ENCODE assay signal across 17 cellular contexts in the genomic region with DNA sequence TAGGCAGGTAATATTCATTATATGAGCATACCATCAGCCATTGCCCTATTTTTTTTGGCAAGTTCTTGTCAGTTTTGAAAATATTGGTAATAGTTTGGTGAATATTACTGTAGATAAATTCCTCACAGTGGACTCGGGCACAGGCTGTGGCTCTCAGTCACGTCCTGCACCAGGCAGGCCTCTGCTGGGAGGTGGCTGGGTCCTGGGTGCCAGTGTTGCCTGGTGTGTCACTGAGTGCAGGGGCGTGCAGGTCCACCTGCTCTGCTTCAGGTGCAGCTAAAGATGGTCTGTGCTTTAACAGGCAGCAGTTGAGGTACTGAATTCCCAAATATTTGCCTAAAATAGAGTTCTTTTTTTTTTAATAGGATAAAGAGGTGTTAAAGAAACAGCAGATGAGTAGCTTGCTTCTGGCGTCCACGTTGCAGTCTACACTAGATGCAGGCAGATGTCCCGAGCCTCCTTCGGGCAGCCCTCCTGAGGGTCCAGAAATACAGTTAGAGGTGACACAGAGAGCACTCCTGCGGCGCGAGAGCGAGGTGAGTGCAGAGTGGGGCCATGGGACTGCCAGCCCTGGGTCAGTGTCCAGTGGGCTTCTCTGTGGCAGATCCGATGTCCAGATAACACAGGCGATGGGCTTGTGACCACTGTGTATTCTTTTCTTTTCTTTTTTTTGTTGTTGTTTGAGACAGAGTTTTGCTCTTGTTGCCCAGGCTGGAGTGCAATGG. TPM values are rescaled to one million over a fixed set of nuclear protein-coding genes. Genes with fewer than 3 reads are reported as not detected.
DNase-seq lines count a peak whose midpoint lies in the region; ATAC-seq and TF ChIP-seq lines count a peak whose summit lies in the region.
"Had no signal": no experiment of that assay in that cellular context is flagged by ENCODE, and none has a peak within 500 bp of the region (broad histone marks: within the 10 kb centered on the region; RNA-seq: fewer than 3 reads in every experiment).

No MANE protein-coding gene starts in this region.

- H3K4me3 Mint-ChIP-seq in T-helper 17 cell (no peak overlapping the region), neural crest cell (no peak overlapping the region)
- H3K4me3 Mint-ChIP-seq: B cell; CD8-positive, alpha-beta T cell had no signal

- intact Hi-C loops in left cardiac atrium (cut with DNase I) (no loop called here), cardiac septum (cut with DNase I) (no loop called here), spleen (cut with DNase I; ENCODE audit: low total_unique reads) (no loop called here)

- H3K4me3 ChIP-seq in spleen: no peak overlapping the region
- H3K4me3 ChIP-seq: BLaER1 treated with 17β-estradiol and CSF1 and Interleukin-3, amounts not matched to agents 10 nM and 100 nM; GM12878; GM23248 had no signal

- H3K9me3 Mint-ChIP-seq in neural crest cell: no peaks in the 10 kb centered on the region
- no peaks in the 10 kb centered on the region for H3K9me3 Mint-ChIP-seq in activated naive CD4-positive, alpha-beta T cell treated with anti-CD3 and anti-CD28 coated beads, Interleukin-2, amount 50 U/mL, for 72 hours
- H3K9me3 Mint-ChIP-seq: CD8-positive, alpha-beta T cell had no signal

- WGBS in spleen, 5 donors: 96 to 99% (median 97%) methylated on average over 13 of the region's 13 CpGs

- no peak for TF ChIP-seq POLR2A in spleen (IDR thresholded peaks at IDR 0.05)

- H3K9me3 ChIP-seq in T-helper 17 cell (ENCODE audit: control insufficient read depth, low read length, poor library complexity, severe bottlenecking) (no peaks in the 10 kb centered on the region), spleen (no peaks in the 10 kb centered on the region)
- H3K9me3 ChIP-seq: BLaER1 treated with 17β-estradiol and CSF1 and Interleukin-3, amounts not matched to agents 10 nM and 100 nM had no signal

- DNase-seq in left cardiac atrium (peak; percentile 5), cardiac septum (ENCODE audit: low spot score) (no peak), T-helper 17 cell (no peak), neural crest cell (ENCODE audit: low read depth, low spot score) (no peak), spleen (no peak)
- no peak for DNase-seq in activated naive CD4-positive, alpha-beta T cell treated with anti-CD3 and anti-CD28 coated beads, Interleukin-2, amount 50 U/mL, for 72 hours (ENCODE audit: low spot score in 2 of 2)
- DNase-seq: Calu3; CD8-positive, alpha-beta T cell; DMS79 treated with DMSO at 0.1 percent for 48 hours; GF-D8; GM23248; HCEC 1CT had no signal

- H3K36me3 ChIP-seq in spleen: peaks cover 3 to 99% (median 61%) of the 10 kb centered on the region in 6 donors

- H3K4me1 Mint-ChIP-seq in T-helper 17 cell (peaks cover 4% of the 10 kb centered on the region), neural crest cell (peaks cover 3% of the 10 kb centered on the region)
- H3K4me1 Mint-ChIP-seq: B cell had no signal

- ATAC-seq in left cardiac atrium (no peak), T-helper 17 cell (no peak), GM19324 (IDR thresholded peaks at IDR 0.05; ENCODE audit: low FRiP score, unreplicated experiment) (no peak)
- no peak for ATAC-seq in activated naive CD4-positive, alpha-beta T cell treated with anti-CD3 and anti-CD28 coated beads, Interleukin-2, amount 50 U/mL, for 72 hours
- ATAC-seq: CD8-positive, alpha-beta T cell; GM12878 had no signal

- no peaks in the 10 kb centered on the region for H3K4me1 ChIP-seq in spleen
- H3K4me1 ChIP-seq: BLaER1 treated with 17β-estradiol and CSF1 and Interleukin-3, amounts not matched to agents 10 nM and 100 nM had no signal

- H3K27ac Mint-ChIP-seq in T-helper 17 cell: peak overlapping the region; percentile 6
- H3K27ac Mint-ChIP-seq in neural crest cell (ENCODE audit: unreplicated experiment): peak overlapping the region; percentile 19
- no peak overlapping the region for H3K27ac Mint-ChIP-seq in activated naive CD4-positive, alpha-beta T cell treated with anti-CD3 and anti-CD28 coated beads, Interleukin-2, amount 50 U/mL, for 72 hours
- H3K27ac Mint-ChIP-seq: B cell; CD8-positive, alpha-beta T cell had no signal

- H3K27me3 ChIP-seq in spleen (replicated peaks in 1 of 7): no peaks in the 10 kb centered on the region
- H3K27me3 ChIP-seq: BLaER1 treated with 17β-estradiol and CSF1 and Interleukin-3, amounts not matched to agents 10 nM and 100 nM had no signal

- no peak overlapping the region for H3K27ac ChIP-seq in spleen
- H3K27ac ChIP-seq: BLaER1 treated with 17β-estradiol and CSF1 and Interleukin-3, amounts not matched to agents 10 nM and 100 nM; GM23248; HL-60 had no signal

- peaks cover 14% of the 10 kb centered on the region for H3K36me3 Mint-ChIP-seq in T-helper 17 cell (ENCODE audit: low read depth)
- peaks cover 16% of the 10 kb centered on the region for H3K36me3 Mint-ChIP-seq in neural crest cell (ENCODE audit: low read depth)
- peaks cover 7 to 10% of the 10 kb centered on the region in 2 donors for H3K36me3 Mint-ChIP-seq in activated naive CD4-positive, alpha-beta T cell treated with anti-CD3 and anti-CD28 coated beads, Interleukin-2, amount 50 U/mL, for 72 hours

- TF ChIP-seq CTCF in neural crest cell (conservative IDR thresholded peaks at IDR 0.05): no peak
- no peak for TF ChIP-seq CTCF in spleen (IDR thresholded peaks at IDR 0.05 in 8 of 11, conservative IDR thresholded peaks at IDR 0.05 in 3 of 11)

- no peaks in the 10 kb centered on the region for H3K27me3 Mint-ChIP-seq in T-helper 17 cell
- no peaks in the 10 kb centered on the region for H3K27me3 Mint-ChIP-seq in neural crest cell (ENCODE audit: low read depth)
- H3K27me3 Mint-ChIP-seq: B cell had no signal

RNA-seq across cellular contexts. Expression of a gene that starts 57.3 kb away (rescaled TPM):
- 10 to 100 TPM; 27.2 to 33.0 TPM for total RNA-seq in left cardiac atrium
- total RNA-seq in cardiac septum: 38.9 TPM
- 10 to 100 TPM; 74.2 to 85.8 TPM for total RNA-seq in T-helper 17 cell
- 57.8 and 61.2 TPM in 2 replicates for total RNA-seq in neural crest cell
- 10 to 100 TPM; 42.4 to 60.1 TPM for total RNA-seq in activated naive CD4-positive, alpha-beta T cell treated with anti-CD3 and anti-CD28 coated beads, Interleukin-2, amount 50 U/mL, for 72 hours
- 10 to 100 TPM; 50.1 to 96.7 (median 68.6) TPM for total RNA-seq in spleen
- 10 to 100 TPM; 14.7 to 22.2 (median 22.1) TPM for polyA plus RNA-seq in spleen

Comparison
In these comparisons a context has a peak if more than half of its experiments do, and no peak if none do; other contexts are left out.
1. H3K27ac Mint-ChIP-seq: peak in T-helper 17 cell (single experiment) and neural crest cell (single experiment); none in activated naive CD4-positive, alpha-beta T cell treated with anti-CD3 and anti-CD28 coated beads, Interleukin-2, amount 50 U/mL, for 72 hours (0 of 2).